1 cellular context compared by ENCODE assay signal in genomic region chr7:25954395-25954794, GRCh38.
TF ChIP-seq lines count a peak whose summit lies in the region.

No MANE protein-coding gene starts in this region.

TF ChIP-seq in H1, 55 proteins besides CTCF, POLR2A, EP300 and RAD21:
- TF ChIP-seq TEAD4 (IDR thresholded peaks at IDR 0.05; ENCODE audit: low read depth, low read length) (peak; percentile 92), SP1 (IDR thresholded peaks at IDR 0.05; ENCODE audit: low read depth, low read length) (peak; percentile 48; the same call in 1 of the 2 replicates), YY1 (IDR thresholded peaks at IDR 0.05; ENCODE audit: low read depth, low read length) (peak; percentile 52; the same call in 1 of the 2 replicates), HDAC2 (IDR thresholded peaks at IDR 0.05; ENCODE audit: borderline replicate concordance in 1 of 2, low read depth in 2 of 2, low read length in 2 of 2) (no peak)
